Comparison of ENCODE assay signal across 18 cellular contexts in the genomic region with DNA sequence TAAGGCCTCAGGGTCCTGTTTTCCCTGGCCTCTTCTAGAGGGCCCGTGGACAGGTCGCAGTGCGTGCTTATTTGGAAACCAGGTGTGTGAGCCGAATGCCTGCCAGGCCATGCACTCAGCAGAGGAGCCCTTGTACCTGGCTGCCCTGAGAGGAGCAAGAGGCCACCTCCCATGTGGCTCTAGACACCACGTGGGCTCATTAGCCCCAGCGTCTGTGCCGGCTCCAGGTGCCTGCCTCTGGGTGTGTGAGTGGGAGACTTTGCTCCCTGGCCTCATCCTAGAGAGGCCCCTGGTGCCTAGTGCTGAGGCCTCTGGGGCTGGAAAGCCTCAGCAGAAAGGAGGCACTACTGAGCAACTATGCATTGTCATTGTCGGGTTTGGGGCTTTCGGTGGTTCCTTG. TPM values are rescaled to one million over a fixed set of nuclear protein-coding genes. Genes with fewer than 3 reads are reported as not detected.
DNase-seq lines count a peak whose midpoint lies in the region; ATAC-seq, FAIRE-seq and TF ChIP-seq lines count a peak whose summit lies in the region.
"Had no signal": no experiment of that assay in that cellular context is flagged by ENCODE, and none has a peak within 500 bp of the region (broad histone marks: within the 10 kb centered on the region; RNA-seq: fewer than 3 reads in every experiment).

No MANE protein-coding gene starts in this region.

- peaks cover 8% of the 10 kb centered on the region for H3K4me1 ChIP-seq in HepG2 (ENCODE audit: insufficient read depth, low read length)
- H3K4me1 ChIP-seq in vagina: peaks cover 43% of the 10 kb centered on the region
- H3K4me1 ChIP-seq: parathyroid adenoma had no signal

- TF ChIP-seq CTCF in HepG2 (CRISPR knock-in tag; IDR thresholded peaks at IDR 0.05) (0 out of 2 replicates have a peak, but pooled peaks have one; percentile 15), vagina (IDR thresholded peaks at IDR 0.05) (no peak)

- H3K4me3 ChIP-seq in HepG2 (replicated peaks in 1 of 3; ENCODE audit: insufficient read depth in 1 of 3, low read depth in 2 of 3, low read length in 3 of 3) (no peak overlapping the region), vagina (no peak overlapping the region)
- H3K4me3 ChIP-seq: coronary artery, skin epidermis had no signal

- peaks cover 77% of the 10 kb centered on the region for H3K36me3 Mint-ChIP-seq in T-helper 2 cell treated with Interferon-gamma antibody and Interleukin-4, amounts not matched to agents 5 μg/mL and 100 μg/mL, for 36 hours (ENCODE audit: low read depth)
- peaks cover 45% of the 10 kb centered on the region for H3K36me3 Mint-ChIP-seq in activated naive CD8-positive, alpha-beta T cell treated with anti-CD3 and anti-CD28 coated beads, Interleukin-2, amount 10 ng/mL, durations not matched to agents 7 days and 5 days
- H3K36me3 Mint-ChIP-seq in stimulated activated effector memory CD8-positive, alpha-beta T cell treated with anti-CD3 and anti-CD28 coated beads, Interleukin-12 subunit alpha, Interleukin-12 subunit beta, amount 100 ng/mL, for 72 hours: peaks cover 98% of the 10 kb centered on the region

- no peak for FAIRE-seq in HepG2 (lab: Jason Lieb, UNC)

- no peak overlapping the region for H3K4me2 ChIP-seq in HepG2 (ENCODE audit: low read depth, low read length)

- CTCF ChIA-PET in HepG2 (lab: Yijun Ruan, JAX; ENCODE audit: low intra/inter-chr PET ratio, low total read pairs): no interaction called here

- TF ChIP-seq RAD21 in HepG2 (CRISPR knock-in tag; IDR thresholded peaks at IDR 0.05): no peak

- H2AFZ ChIP-seq in HepG2 (ENCODE audit: low read length): no peak overlapping the region
- H2AFZ ChIP-seq: parathyroid adenoma had no signal

- TF ChIP-seq POLR2A in HepG2 (IDR thresholded peaks at IDR 0.05; ENCODE audit: insufficient read depth in 1 of 2, low read depth in 2 of 2, low read length in 2 of 2) (no peak), vagina (IDR thresholded peaks at IDR 0.05) (no peak)

- WGBS in HepG2 (ENCODE audit: low lambda C conversion rate): 96% methylated on average over 4 of the region's 9 CpGs

- in situ Hi-C loops in HepG2 (cut with HindIII; ENCODE audit: extremely low pct_ligation_motif_present, low pct_unique_long_range_greater_than_20kb): no loop called here

- ATAC-seq in activated naive CD8-positive, alpha-beta T cell treated with anti-CD3 and anti-CD28 coated beads, Interleukin-2, amount 10 ng/mL, durations not matched to agents 7 days and 5 days (ENCODE audit: low read depth): peak; percentile 30
- no peak; the same call in 1 of the 3 replicates for ATAC-seq in HepG2
- no peak for ATAC-seq in stimulated activated effector memory CD8-positive, alpha-beta T cell treated with anti-CD3 and anti-CD28 coated beads, Interleukin-12 subunit alpha, Interleukin-12 subunit beta, amount 100 ng/mL, for 72 hours
- no peak for ATAC-seq in HG02970 (IDR thresholded peaks at IDR 0.05; ENCODE audit: low FRiP score, unreplicated experiment)
- ATAC-seq: Right ventricle myocardium inferior had no signal

- H3K27me3 ChIP-seq in HepG2 (ENCODE audit: control insufficient read depth in 1 of 2, insufficient read depth in 2 of 2, low read length in 2 of 2) (no peaks in the 10 kb centered on the region), vagina (no peaks in the 10 kb centered on the region)

- intact Hi-C loops in HepG2 (cut with micrococcal nuclease; ENCODE audit: unreplicated experiment): no loop called here
- intact Hi-C loops in vagina (cut with DNase I): no loop called here

- H4K20me1 ChIP-seq in HepG2 (ENCODE audit: insufficient read depth, low read length): no peaks in the 10 kb centered on the region

- H3K36me3 ChIP-seq in HepG2 (replicated peaks in 1 of 2; ENCODE audit: control insufficient read depth in 1 of 2, insufficient read depth in 2 of 2, low read length in 2 of 2) (peaks cover 8 to 20% of the 10 kb centered on the region in 2 experiments; a peak in 4 of 5 replicates), vagina (peaks cover 0 to 41% of the 10 kb centered on the region in 2 donors)

- H3K9me3 Mint-ChIP-seq in T-helper 2 cell treated with Interferon-gamma antibody and Interleukin-4, amounts not matched to agents 5 μg/mL and 100 μg/mL, for 36 hours: no peaks in the 10 kb centered on the region
- H3K9me3 Mint-ChIP-seq in activated naive CD8-positive, alpha-beta T cell treated with anti-CD3 and anti-CD28 coated beads, Interleukin-2, amount 10 ng/mL, durations not matched to agents 7 days and 5 days: no peaks in the 10 kb centered on the region
- no peaks in the 10 kb centered on the region for H3K9me3 Mint-ChIP-seq in stimulated activated effector memory CD8-positive, alpha-beta T cell treated with anti-CD3 and anti-CD28 coated beads, Interleukin-12 subunit alpha, Interleukin-12 subunit beta, amount 100 ng/mL, for 72 hours
- H3K9me3 Mint-ChIP-seq: type B pancreatic cell had no signal

- no peak overlapping the region for H3K4me3 Mint-ChIP-seq in T-helper 2 cell treated with Interferon-gamma antibody and Interleukin-4, amounts not matched to agents 5 μg/mL and 100 μg/mL, for 36 hours
- no peak overlapping the region for H3K4me3 Mint-ChIP-seq in activated naive CD8-positive, alpha-beta T cell treated with anti-CD3 and anti-CD28 coated beads, Interleukin-2, amount 10 ng/mL, durations not matched to agents 7 days and 5 days
- no peak overlapping the region for H3K4me3 Mint-ChIP-seq in stimulated activated effector memory CD8-positive, alpha-beta T cell treated with anti-CD3 and anti-CD28 coated beads, Interleukin-12 subunit alpha, Interleukin-12 subunit beta, amount 100 ng/mL, for 72 hours
- H3K4me3 Mint-ChIP-seq: type B pancreatic cell had no signal

- TF ChIP-seq EP300 in HepG2 (IDR thresholded peaks at IDR 0.05; ENCODE audit: low read depth in 2 of 2, low read length in 2 of 2): no peak
- no peak for TF ChIP-seq EP300 in HepG2 (CRISPR knock-in tag; IDR thresholded peaks at IDR 0.05; ENCODE audit: borderline replicate concordance)

- H3K27ac ChIP-seq in HepG2 (ENCODE audit: extremely low read length, insufficient read depth, low read length) (no peak overlapping the region), vagina (no peak overlapping the region)
- H3K27ac ChIP-seq: coronary artery, parathyroid adenoma, skin epidermis had no signal

- POLR2A ChIA-PET in activated naive CD8-positive, alpha-beta T cell treated with anti-CD3 and anti-CD28 coated beads, Interleukin-2, amount 10 ng/mL, durations not matched to agents 7 days and 5 days (lab: Charles Lee): interaction anchor here (1.2 to 1.9 kb wide), 3 partner anchors 9 to 58 kb away, joined by 3 to 5 read pairs (median 5); no protein-coding TSS in a partner anchor
- POLR2A ChIA-PET in HepG2 (lab: Yijun Ruan, JAX): no interaction called here

- BruUV-seq in HepG2 (replicated peaks; lab: Mats Ljungman, UMichigan): no TSS peak

- H3K27ac Mint-ChIP-seq in T-helper 2 cell treated with Interferon-gamma antibody and Interleukin-4, amounts not matched to agents 5 μg/mL and 100 μg/mL, for 36 hours: peak overlapping the region; percentile 15
- H3K27ac Mint-ChIP-seq in activated naive CD8-positive, alpha-beta T cell treated with anti-CD3 and anti-CD28 coated beads, Interleukin-2, amount 10 ng/mL, durations not matched to agents 7 days and 5 days: no peak overlapping the region
- peak overlapping the region; percentile 54 for H3K27ac Mint-ChIP-seq in stimulated activated effector memory CD8-positive, alpha-beta T cell treated with anti-CD3 and anti-CD28 coated beads, Interleukin-12 subunit alpha, Interleukin-12 subunit beta, amount 100 ng/mL, for 72 hours

- H3K9ac ChIP-seq in HepG2 (ENCODE audit: insufficient read depth, low read depth, low read length): no peak overlapping the region
- H3K9ac ChIP-seq: parathyroid adenoma had no signal

- no peak for DNase-seq in T-helper 2 cell treated with Interferon-gamma antibody and Interleukin-4, amounts not matched to agents 5 μg/mL and 100 μg/mL, for 36 hours (ENCODE audit: low spot score)
- DNase-seq in T-helper 2 cell: no peak
- DNase-seq in activated naive CD8-positive, alpha-beta T cell treated with anti-CD3 and anti-CD28 coated beads, Interleukin-2, amount 10 ng/mL, durations not matched to agents 7 days and 5 days: no peak
- no peak for DNase-seq in HepG2 (ENCODE audit: low spot score)
- DNase-seq in stimulated activated effector memory CD8-positive, alpha-beta T cell treated with anti-CD3 and anti-CD28 coated beads, Interleukin-12 subunit alpha, Interleukin-12 subunit beta, amount 100 ng/mL, for 72 hours (ENCODE audit: low spot score in 2 of 2): no peak
- no peak for DNase-seq in vagina (ENCODE audit: extremely low spot score in 2 of 2)
- no peak for DNase-seq in globus pallidus (ENCODE audit: low spot score)
- DNase-seq: 8988T; activated CD4-positive, CD25-positive, alpha-beta regulatory T cell; activated gamma-delta T cell; KG1; NCI-H1092 had no signal

- peaks cover 24% of the 10 kb centered on the region for H3K4me1 Mint-ChIP-seq in T-helper 2 cell treated with Interferon-gamma antibody and Interleukin-4, amounts not matched to agents 5 μg/mL and 100 μg/mL, for 36 hours (ENCODE audit: low read depth)
- H3K4me1 Mint-ChIP-seq in activated naive CD8-positive, alpha-beta T cell treated with anti-CD3 and anti-CD28 coated beads, Interleukin-2, amount 10 ng/mL, durations not matched to agents 7 days and 5 days: peaks cover 44% of the 10 kb centered on the region
- peaks cover 65% of the 10 kb centered on the region for H3K4me1 Mint-ChIP-seq in stimulated activated effector memory CD8-positive, alpha-beta T cell treated with anti-CD3 and anti-CD28 coated beads, Interleukin-12 subunit alpha, Interleukin-12 subunit beta, amount 100 ng/mL, for 72 hours

- H3K79me2 ChIP-seq in HepG2 (ENCODE audit: insufficient read depth, low read length): no peaks in the 10 kb centered on the region

- H3K9me3 ChIP-seq in HepG2 (ENCODE audit: low read length) (no peaks in the 10 kb centered on the region), vagina (no peaks in the 10 kb centered on the region)

- H3K27me3 Mint-ChIP-seq in T-helper 2 cell treated with Interferon-gamma antibody and Interleukin-4, amounts not matched to agents 5 μg/mL and 100 μg/mL, for 36 hours (ENCODE audit: low read depth): no peaks in the 10 kb centered on the region
- no peaks in the 10 kb centered on the region for H3K27me3 Mint-ChIP-seq in activated naive CD8-positive, alpha-beta T cell treated with anti-CD3 and anti-CD28 coated beads, Interleukin-2, amount 10 ng/mL, durations not matched to agents 7 days and 5 days
- H3K27me3 Mint-ChIP-seq: type B pancreatic cell had no signal

RNA-seq across cellular contexts. Expression of a gene that starts 50.4 kb away (rescaled TPM):
- total RNA-seq in activated naive CD8-positive, alpha-beta T cell treated with anti-CD3 and anti-CD28 coated beads, Interleukin-2, amount 10 ng/mL, durations not matched to agents 7 days and 5 days: 100 to 1,000 TPM; 230 to 252 TPM
- total RNA-seq in HepG2 (2016; rRNA removed; fragmentation: Illumina TruSeq; extraction: Trizol) (25.1 and 27.8 TPM in 2 replicates), vagina (30.9 TPM)
- 1.4 and 2.8 TPM in 2 replicates for total RNA-seq in HepG2 (2016; cell fraction: cytosol; rRNA removed; fragmentation: Illumina TruSeq; extraction: Trizol; ENCODE audit: low read depth)
- total RNA-seq in HepG2 (2016; cell fraction: insoluble cytoplasmic fraction; rRNA removed; fragmentation: Illumina TruSeq; extraction: Trizol): 21.2 and 24.1 TPM in 2 replicates
- 6.8 and 8.3 TPM in 2 replicates for total RNA-seq in HepG2 (2016; cell fraction: membrane; rRNA removed; fragmentation: Illumina TruSeq; extraction: Trizol)
- total RNA-seq in HepG2 (2016; cell fraction: nucleus; rRNA removed; fragmentation: Illumina TruSeq; extraction: Trizol): 13.1 and 18.9 TPM in 2 replicates
- 16.8 and 18.8 TPM in 2 replicates for polyA plus RNA-seq in HepG2 (2011; rRNA removed)
- polyA plus RNA-seq in HepG2 (2011; cell fraction: cytosol; rRNA removed): 9.1 and 11.1 TPM in 2 replicates
- 12.3 and 14.2 TPM in 2 replicates for polyA plus RNA-seq in HepG2 (2011; cell fraction: nucleus; rRNA removed)
- polyA plus RNA-seq in HepG2 (2012): 22.0 and 24.4 TPM in 2 replicates
- polyA plus RNA-seq in HepG2 (2016; cell fraction: cytosol; fragmentation: Illumina TruSeq; extraction: Trizol; ENCODE audit: low read depth): 1.1 and 2.1 TPM in 2 replicates
- polyA plus RNA-seq in HepG2 (2016; cell fraction: insoluble cytoplasmic fraction; fragmentation: Illumina TruSeq; extraction: Trizol; ENCODE audit: low read depth): 31.2 and 34.3 TPM in 2 replicates
- polyA plus RNA-seq in HepG2 (2016; cell fraction: membrane; fragmentation: Illumina TruSeq; extraction: Trizol; ENCODE audit: low read depth): 5.5 and 7.5 TPM in 2 replicates
- polyA plus RNA-seq in HepG2 (2016; cell fraction: nucleus; fragmentation: Illumina TruSeq; extraction: Trizol; ENCODE audit: insufficient read depth, low read depth): 30.0 and 34.4 TPM in 2 replicates
- 23.8 and 65.8 TPM in 2 replicates for polyA minus RNA-seq in HepG2 (2011; rRNA and poly(A)+ RNA removed; ENCODE audit: low replicate concordance)
- 12.2 and 13.9 TPM in 2 replicates for polyA minus RNA-seq in HepG2 (2011; cell fraction: cytosol; rRNA and poly(A)+ RNA removed)
- polyA minus RNA-seq in HepG2 (2011; cell fraction: nucleus; rRNA and poly(A)+ RNA removed): 6.3 and 8.8 TPM in 2 replicates
